In the genomic region with DNA sequence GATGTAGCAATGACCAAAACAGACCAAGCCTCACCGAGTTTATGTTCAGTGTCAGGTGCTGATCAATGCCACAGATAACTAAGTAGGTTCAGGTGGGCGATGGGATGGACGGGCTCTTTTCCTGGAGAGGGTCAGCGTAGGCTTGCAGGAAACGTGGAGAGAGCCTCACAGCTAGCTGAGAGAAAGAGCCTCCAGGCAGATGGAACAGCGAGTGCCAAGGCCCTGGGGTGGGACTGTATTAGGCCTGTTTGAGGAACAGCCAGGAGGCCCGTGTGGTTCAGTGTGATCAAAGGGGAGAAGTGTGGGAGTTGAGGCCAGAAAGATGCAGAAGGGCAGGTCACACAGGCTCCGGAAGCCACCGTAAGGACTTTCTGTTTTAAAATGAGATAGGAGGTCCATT, we compare ENCODE assay signal across 31 cellular contexts. TPM values are rescaled to one million over a fixed set of nuclear protein-coding genes. Genes with fewer than 3 reads are reported as not detected.
"Had no signal": no experiment of that assay in that cellular context is flagged by ENCODE, and none has a peak within 500 bp of the region (broad histone marks: within the 10 kb centered on the region; RNA-seq: fewer than 3 reads in every experiment).

No MANE protein-coding gene starts in this region.

- H3K4me1 ChIP-seq: lower lobe of right lung, parathyroid adenoma, right atrium auricular region, right lobe of liver, stomach, testis, thyroid gland, transverse colon, upper lobe of left lung, vagina had no signal

- H3K79me2 ChIP-seq: parathyroid adenoma had no signal

- DNase-seq: hypothalamus; immature natural killer cell; kidney; left colon; left lung; lower lobe of right lung; mesendoderm; naive B cell; natural killer cell; nephron progenitor cell; right lobe of liver; stimulated activated CD4-positive, alpha-beta T cell treated with anti-CD3 and anti-CD28 coated beads, Interleukin-1b, Interleukin-23, amount 100 ng/mL, for 48 hours; stimulated activated CD4-positive, alpha-beta T cell treated with anti-CD3 and anti-CD28 coated beads, Interleukin-2, amount 100 ng/mL, for 48 hours; stimulated activated naive B cell treated with anti-CD40 and anti-IgM and Interleukin-4, amounts not matched to agents 10 μg/mL and 1 μg/mL and 100 μg/mL, for 72 hours; stimulated activated naive CD8-positive, alpha-beta T cell treated with anti-CD3 and anti-CD28 coated beads, Interleukin-15, Interleukin-2, amounts not matched to agents 100 U/mL and 50 U/mL, for 24 hours; stomach; testis; thyroid gland; transverse colon; upper lobe of left lung had no signal

- H3K9ac ChIP-seq: parathyroid adenoma had no signal

- H3K4me3 ChIP-seq: left lung, lower lobe of right lung, right atrium auricular region, right lobe of liver, smooth muscle cell, stomach, testis, thyroid gland, transverse colon, upper lobe of left lung, vagina had no signal

- H3K27me3 ChIP-seq: left lung, right atrium auricular region, right lobe of liver, stomach, testis, thyroid gland, transverse colon, upper lobe of left lung, vagina had no signal

- ATAC-seq: left colon; left lung; lower lobe of right lung; natural killer cell; right lobe of liver; stimulated activated naive B cell treated with anti-CD40 and anti-IgM and Interleukin-4, amounts not matched to agents 10 μg/mL and 1 μg/mL and 100 μg/mL, for 72 hours; stimulated activated naive CD8-positive, alpha-beta T cell treated with anti-CD3 and anti-CD28 coated beads, Interleukin-15, Interleukin-2, amounts not matched to agents 100 U/mL and 50 U/mL, for 24 hours had no signal

- H2AFZ ChIP-seq: parathyroid adenoma had no signal

- H3K36me3 ChIP-seq: left lung, lower lobe of right lung, right atrium auricular region, right lobe of liver, stomach, thyroid gland, transverse colon, upper lobe of left lung, vagina had no signal

- H3K9me3 ChIP-seq: left lung, lower lobe of right lung, right atrium auricular region, right lobe of liver, stomach, testis, thyroid gland, transverse colon, upper lobe of left lung, vagina had no signal

- FAIRE-seq: islet of Langerhans, kidney had no signal

- H3K4me2 ChIP-seq: smooth muscle cell had no signal

- H3K27ac ChIP-seq: left lung, lower lobe of right lung, parathyroid adenoma, right atrium auricular region, right lobe of liver, stomach, testis, thyroid gland, transverse colon, upper lobe of left lung, vagina had no signal

RNA-seq across cellular contexts. Expression of a gene that starts 7.3 kb away (rescaled TPM):
- total RNA-seq: left colon, lower lobe of right lung, mesothelial cell of epicardium, pulmonary artery endothelial cell, renal cortical epithelial cell, right atrium auricular region, right lobe of liver, skeletal muscle tissue, smooth muscle cell, testis, thyroid gland, transverse colon, upper lobe of left lung had no signal
- polyA plus RNA-seq: liver, smooth muscle cell, stomach, urinary bladder had no signal
